Comparison of ENCODE assay signal across 19 cellular contexts in the genomic region with DNA sequence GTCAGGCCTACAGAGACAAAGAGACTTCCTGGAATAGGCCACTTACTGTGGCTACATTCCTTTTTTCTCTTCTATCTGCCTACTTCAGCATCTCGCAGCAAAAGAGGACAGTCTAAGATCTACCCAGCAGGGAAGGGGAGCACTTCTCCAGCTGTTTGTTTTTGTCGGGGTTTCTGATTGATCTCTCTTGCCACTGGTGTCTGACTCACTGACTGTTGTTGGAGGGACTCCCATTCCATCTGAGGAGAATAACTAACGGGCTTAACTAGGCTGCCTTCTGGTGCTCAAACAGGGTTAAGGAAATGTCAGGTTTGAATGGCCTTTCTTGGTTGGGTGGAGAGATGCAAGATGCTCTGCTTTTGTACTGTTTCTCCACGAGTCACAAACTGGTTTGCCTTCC.
DNase-seq lines count a peak whose midpoint lies in the region; ATAC-seq, FAIRE-seq and TF ChIP-seq lines count a peak whose summit lies in the region.
"Had no signal": no experiment of that assay in that cellular context is flagged by ENCODE, and none has a peak within 500 bp of the region (broad histone marks: within the 10 kb centered on the region; RNA-seq: fewer than 3 reads in every experiment).

No MANE protein-coding gene starts in this region.

- no peak overlapping the region for H3K4me3 ChIP-seq in A549
- H3K4me3 ChIP-seq: stomach, upper lobe of right lung had no signal

- peak; percentile 49 for FAIRE-seq in A549 (lab: Jason Lieb, UNC)

- TF ChIP-seq EP300 in A549 (IDR thresholded peaks at IDR 0.05), result no peak

- POLR2A ChIA-PET in A549 (lab: Yijun Ruan, JAX), result no interaction called here

- no peak for TF ChIP-seq POLR2A in A549 (IDR thresholded peaks at IDR 0.05; ENCODE audit: low read length)

- DNase-seq in A549 (ENCODE audit: low read depth in 1 of 2, low spot score in 1 of 2) (peak; percentile 42 to 47), HCEC 1CT (peak; percentile 68), astrocyte of the hippocampus (ENCODE audit: low read depth, low spot score) (peak; percentile 65), iris pigment epithelial cell (ENCODE audit: low read depth) (peak; percentile 65), foreskin keratinocyte (no peak)
- DNase-seq: anterior cingulate cortex; CD4-positive, CD25-positive, alpha-beta regulatory T cell; effector memory CD8-positive, alpha-beta T cell; foreskin melanocyte; left colon; NCI-H1105 treated with DMSO at 0.1 percent for 48 hours; NCI-H524 treated with DMSO at 0.1 percent for 48 hours; nephron progenitor cell; stimulated activated CD4-positive, alpha-beta T cell treated with anti-CD3 and anti-CD28 coated beads, Interleukin-4, amount 100 ng/mL, for 1 hour; stomach; upper lobe of right lung had no signal

- no peak for TF ChIP-seq RAD21 in A549 (conservative IDR thresholded peaks at IDR 0.05 in 1 of 2, IDR thresholded peaks at IDR 0.05 in 1 of 2)

- H3K27ac ChIP-seq in A549 (peak overlapping the region in 1 of 2 experiments; percentile 59; a peak in 2 of 6 replicates), foreskin keratinocyte (no peak overlapping the region)
- H3K27ac ChIP-seq: stomach, upper lobe of right lung had no signal

- WGBS in A549 (ENCODE audit: missing lambda C conversion rate), result 8% methylated on average over 4 of the region's 4 CpGs

- CTCF ChIA-PET in A549 (lab: Yijun Ruan, JAX), result interaction anchor here (1.4 to 4.2 kb wide), 2 partner anchors 12 to 244 kb away, joined by 4 to 19 read pairs; no protein-coding TSS in a partner anchor

- TF ChIP-seq CTCF in A549 (IDR thresholded peaks at IDR 0.05) (no peak), foreskin keratinocyte (conservative IDR thresholded peaks at IDR 0.05) (no peak)

- ATAC-seq in A549 (peak; percentile 76 to 90), foreskin keratinocyte (no peak), GM18519 (IDR thresholded peaks at IDR 0.05; ENCODE audit: low FRiP score, unreplicated experiment) (no peak), HG03095 (IDR thresholded peaks at IDR 0.05; ENCODE audit: unreplicated experiment) (no peak), GM18867 (IDR thresholded peaks at IDR 0.05; ENCODE audit: unreplicated experiment) (no peak)
- ATAC-seq: effector memory CD8-positive, alpha-beta T cell; left colon; upper lobe of right lung had no signal

- no peaks in the 10 kb centered on the region for H3K27me3 ChIP-seq in foreskin keratinocyte
- H3K27me3 ChIP-seq: upper lobe of right lung had no signal

- peaks cover 16% of the 10 kb centered on the region for H3K4me1 ChIP-seq in A549
- H3K4me1 ChIP-seq in foreskin keratinocyte, result no peaks in the 10 kb centered on the region
- H3K4me1 ChIP-seq: stomach, upper lobe of right lung had no signal

- H3K4me2 ChIP-seq in A549, result peak overlapping the region; percentile 58

- H3K9me3 ChIP-seq in A549, result no peaks in the 10 kb centered on the region
- H3K9me3 ChIP-seq: upper lobe of right lung had no signal

TF ChIP-seq in A549, 52 proteins besides CTCF, POLR2A, EP300 and RAD21:
- TF ChIP-seq FOSL2 (IDR thresholded peaks at IDR 0.05), result 0 out of 2 replicates have a peak, but pooled peaks have one; percentile 17
- no peak for TF ChIP-seq FOSL2 (CRISPR knock-in tag; IDR thresholded peaks at IDR 0.05)
- no peak for TF ChIP-seq MAFK (IDR thresholded peaks at IDR 0.05; ENCODE audit: partially characterized antibody)

Comparison
In these comparisons a context has a peak if more than half of its experiments do, and no peak if none do; other contexts are left out.
1. ATAC-seq: peak in A549 (2 of 2); none in foreskin keratinocyte (single experiment), GM18519 (single experiment), HG03095 (single experiment) and GM18867 (single experiment).
2. DNase-seq: peak in A549 (2 of 2), HCEC 1CT (single experiment), astrocyte of the hippocampus (single experiment) and iris pigment epithelial cell (single experiment); none in foreskin keratinocyte (0 of 2).